In the genomic region with DNA sequence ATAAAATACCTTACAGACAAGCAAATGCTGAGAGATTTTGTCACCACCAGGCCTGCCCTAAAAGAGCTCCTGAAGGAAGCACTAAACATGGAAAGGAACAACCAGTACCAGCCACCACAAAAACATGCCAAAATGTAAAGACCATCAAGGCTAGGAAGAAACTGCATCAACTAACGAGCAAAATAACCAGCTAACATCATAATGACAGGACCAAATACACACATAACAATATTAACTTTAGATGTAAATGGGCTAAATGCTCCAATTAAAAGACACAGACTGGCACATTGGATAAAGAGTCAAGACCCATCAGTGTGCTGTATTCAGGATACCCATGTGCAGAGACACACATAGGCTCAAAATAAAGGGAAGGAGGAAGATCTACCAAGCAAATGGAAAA, we compare ENCODE assay signal across 3 cellular contexts. TPM values are rescaled to one million over a fixed set of nuclear protein-coding genes. Genes with fewer than 3 reads are reported as not detected.
"Had no signal": no experiment of that assay in that cellular context is flagged by ENCODE, and none has a peak within 500 bp of the region (broad histone marks: within the 10 kb centered on the region; RNA-seq: fewer than 3 reads in every experiment).

No MANE protein-coding gene starts in this region.

RNA-seq across cellular contexts. Expression of a gene that starts 24.7 kb away (rescaled TPM):
- total RNA-seq: OCI-LY7, SK-MEL-5, T-cell had no signal
